8 cellular contexts compared by ENCODE assay signal in genomic region chr14:94132285-94132887, GRCh38. TPM values are rescaled to one million over a fixed set of nuclear protein-coding genes. Genes with fewer than 3 reads are reported as not detected.
A peak's percentile ranks its signal among the peaks of the same experiment; 100 is the strongest.
DNase-seq lines count a peak whose midpoint lies in the region; ATAC-seq, FAIRE-seq and TF ChIP-seq lines count a peak whose summit lies in the region.

No MANE protein-coding gene starts in this region.

- H3K4me2 ChIP-seq in HepG2 (ENCODE audit: low read depth, low read length) = no peak overlapping the region

- H4K20me1 ChIP-seq in HepG2 (ENCODE audit: insufficient read depth, low read length) = no peaks in the 10 kb centered on the region

- peaks cover 18% of the 10 kb centered on the region for H3K4me1 ChIP-seq in HepG2 (ENCODE audit: insufficient read depth, low read length)

- peak; percentile 53 for TF ChIP-seq RAD21 in HepG2 (CRISPR knock-in tag; IDR thresholded peaks at IDR 0.05)

- WGBS in HepG2 (ENCODE audit: low lambda C conversion rate) = 40% methylated on average over 4 of the region's 4 CpGs

- TF ChIP-seq CTCF in BJ (IDR thresholded peaks at IDR 0.05; ENCODE audit: insufficient read depth, low read depth, low read length) (peak; percentile 84), cardiac fibroblast (IDR thresholded peaks at IDR 0.05; ENCODE audit: low read depth, low read length) (peak; percentile 71), HepG2 (CRISPR knock-in tag; IDR thresholded peaks at IDR 0.05) (peak; percentile 68)

- no peak for DNase-seq in BJ (ENCODE audit: low read depth)
- peak; percentile 44 to 59 for DNase-seq in NCI-H187 (lab: John Stamatoyannopoulos, UW)
- peak; percentile 38 for DNase-seq in T-helper 9 cell
- DNase-seq in cardiac fibroblast (ENCODE audit: low read depth in 2 of 2) = peak; percentile 79 to 84
- peak; percentile 72 for DNase-seq in HepG2 (ENCODE audit: low spot score)
- DNase-seq in stimulated activated CD8-positive, alpha-beta memory T cell treated with anti-CD3 and anti-CD28 coated beads, Interleukin-7, amount 100 ng/mL, for 4 hours (ENCODE audit: low read depth in 2 of 2) = peak; percentile 23 to 40

- no peak overlapping the region for H2AFZ ChIP-seq in HepG2 (ENCODE audit: low read length)

- FAIRE-seq in HepG2 (lab: Jason Lieb, UNC) = peak; percentile 82

- no peaks in the 10 kb centered on the region for H3K79me2 ChIP-seq in HepG2 (ENCODE audit: insufficient read depth, low read length)

- no peak overlapping the region for H3K4me3 ChIP-seq in BJ (ENCODE audit: low read depth, low read length)
- no peak overlapping the region for H3K4me3 ChIP-seq in cardiac fibroblast (replicated peaks in 1 of 2; ENCODE audit: low read depth in 2 of 2, low read length in 2 of 2)
- no peak overlapping the region for H3K4me3 ChIP-seq in HepG2 (replicated peaks in 1 of 3; ENCODE audit: insufficient read depth in 1 of 3, low read depth in 2 of 3, low read length in 3 of 3)

- no peaks in the 10 kb centered on the region for H3K27me3 ChIP-seq in BJ (ENCODE audit: control insufficient read depth, insufficient read depth, low read length)
- H3K27me3 ChIP-seq in HepG2 (ENCODE audit: control insufficient read depth in 1 of 2, insufficient read depth in 2 of 2, low read length in 2 of 2) = peaks cover 0 to 10% of the 10 kb centered on the region in 2 experiments; a peak in 3 of 5 replicates

- H3K36me3 ChIP-seq in BJ (ENCODE audit: control insufficient read depth, insufficient read depth, low read length) = 0 out of 2 replicates have a peak, but pooled peaks cover under 1% of the 10 kb centered on the region
- H3K36me3 ChIP-seq in HepG2 (replicated peaks in 1 of 2; ENCODE audit: control insufficient read depth in 1 of 2, insufficient read depth in 2 of 2, low read length in 2 of 2) = no peaks in the 10 kb centered on the region

- no peak overlapping the region for H3K9ac ChIP-seq in HepG2 (ENCODE audit: insufficient read depth, low read depth, low read length)

- peaks cover 8% of the 10 kb centered on the region for H3K9me3 ChIP-seq in HepG2 (ENCODE audit: low read length)

- POLR2A ChIA-PET in BJ (lab: Charles Lee) (interaction anchor here (0.6 kb wide), 1 partner anchor 93 kb away, joined by 5 read pairs; no protein-coding TSS in a partner anchor), HepG2 (lab: Yijun Ruan, JAX) (interaction anchor here (0.6 kb wide), 1 partner anchor 161 kb away, joined by 3 read pairs; the partner anchor contains the start of gene SERPINA10)

- H3K27ac ChIP-seq in HepG2 (ENCODE audit: extremely low read length, insufficient read depth, low read length) = no peak overlapping the region

- CTCF ChIA-PET in BJ (lab: Yijun Ruan, JAX) = interaction anchor here (0.7 to 6.5 kb wide), 24 partner anchors 9 to 192 kb away, joined by 3 to 55 read pairs (median 4); partner anchors contain the start of genes CCDC197 and OTUB2
- CTCF ChIA-PET in HepG2 (lab: Yijun Ruan, JAX; ENCODE audit: low intra/inter-chr PET ratio, low total read pairs) = interaction anchor here (1.0 to 1.9 kb wide), 3 partner anchors 48 to 175 kb away, joined by 3 to 14 read pairs (median 10); no protein-coding TSS in a partner anchor

- in situ Hi-C loops in HepG2 (cut with HindIII; ENCODE audit: extremely low pct_ligation_motif_present, low pct_unique_long_range_greater_than_20kb) = no loop called here

- ATAC-seq in GM18909 (IDR thresholded peaks at IDR 0.05; ENCODE audit: poor library complexity, unreplicated experiment) (peak; percentile 49), HepG2 (no peak), GM19023 (IDR thresholded peaks at IDR 0.05; ENCODE audit: unreplicated experiment) (no peak)

- no TSS peak for BruUV-seq in HepG2 (replicated peaks; lab: Mats Ljungman, UMichigan)

- TF ChIP-seq EP300 in HepG2 (IDR thresholded peaks at IDR 0.05; ENCODE audit: low read depth in 2 of 2, low read length in 2 of 2) = no peak
- TF ChIP-seq EP300 in HepG2 (CRISPR knock-in tag; IDR thresholded peaks at IDR 0.05; ENCODE audit: borderline replicate concordance) = no peak

- intact Hi-C loops in HepG2 (cut with micrococcal nuclease; ENCODE audit: unreplicated experiment) = loop anchor here (1.0 to 10.0 kb wide), 3 partner anchors 175 to 242 kb away; no protein-coding TSS in a partner anchor

- no peak for TF ChIP-seq POLR2A in HepG2 (IDR thresholded peaks at IDR 0.05; ENCODE audit: insufficient read depth in 1 of 2, low read depth in 2 of 2, low read length in 2 of 2)

RNA-seq across cellular contexts. Expression of gene IFI27L2, which starts 3.0 kb away (rescaled TPM):
- 122 and 201 TPM in 2 replicates for polyA plus RNA-seq in BJ (2011; rRNA removed)
- polyA minus RNA-seq in BJ (2011; rRNA and poly(A)+ RNA removed) = 27.6 and 37.9 TPM in 2 replicates
- 4.3 and 6.0 TPM in 2 replicates for total RNA-seq in HepG2 (2016; rRNA removed; fragmentation: Illumina TruSeq; extraction: Trizol)
- 2.5 and 3.2 TPM in 2 replicates for total RNA-seq in HepG2 (2016; cell fraction: cytosol; rRNA removed; fragmentation: Illumina TruSeq; extraction: Trizol; ENCODE audit: low read depth)
- total RNA-seq in HepG2 (2016; cell fraction: insoluble cytoplasmic fraction; rRNA removed; fragmentation: Illumina TruSeq; extraction: Trizol) = 5.0 and 5.5 TPM in 2 replicates
- 3.6 and 3.7 TPM in 2 replicates for total RNA-seq in HepG2 (2016; cell fraction: membrane; rRNA removed; fragmentation: Illumina TruSeq; extraction: Trizol)
- 1.6 and 1.9 TPM in 2 replicates for total RNA-seq in HepG2 (2016; cell fraction: nucleus; rRNA removed; fragmentation: Illumina TruSeq; extraction: Trizol)
- polyA plus RNA-seq in HepG2 (2011; rRNA removed) = 4.8 and 6.9 TPM in 2 replicates
- 9.7 and 10.5 TPM in 2 replicates for polyA plus RNA-seq in HepG2 (2011; cell fraction: cytosol; rRNA removed)
- polyA plus RNA-seq in HepG2 (2011; cell fraction: nucleus; rRNA removed) = 3.1 and 4.9 TPM in 2 replicates
- polyA plus RNA-seq in HepG2 (2012) = 2.3 and 4.8 TPM in 2 replicates
- polyA plus RNA-seq in HepG2 (2016; cell fraction: cytosol; fragmentation: Illumina TruSeq; extraction: Trizol; ENCODE audit: low read depth) = 3.7 and 4.6 TPM in 2 replicates
- 6.3 and 6.5 TPM in 2 replicates for polyA plus RNA-seq in HepG2 (2016; cell fraction: insoluble cytoplasmic fraction; fragmentation: Illumina TruSeq; extraction: Trizol; ENCODE audit: low read depth)
- 2.3 and 3.4 TPM in 2 replicates for polyA plus RNA-seq in HepG2 (2016; cell fraction: membrane; fragmentation: Illumina TruSeq; extraction: Trizol; ENCODE audit: low read depth)
- 2.8 and 4.6 TPM in 2 replicates for polyA plus RNA-seq in HepG2 (2016; cell fraction: nucleus; fragmentation: Illumina TruSeq; extraction: Trizol; ENCODE audit: insufficient read depth, low read depth)
- 1.5 and 6.0 TPM in 2 replicates for polyA minus RNA-seq in HepG2 (2011; rRNA and poly(A)+ RNA removed; ENCODE audit: low replicate concordance)
- polyA minus RNA-seq in HepG2 (2011; cell fraction: cytosol; rRNA and poly(A)+ RNA removed) = not detected in 2 replicates
- 1.1 TPM in 1 of 2 replicates, not detected in the other for polyA minus RNA-seq in HepG2 (2011; cell fraction: nucleus; rRNA and poly(A)+ RNA removed)

RNA-seq across cellular contexts. Expression of gene IFI27, which starts 21.9 kb away (rescaled TPM):
- polyA plus RNA-seq in BJ (2011; rRNA removed) (4.1 and 6.5 TPM in 2 replicates), HepG2 (2011; rRNA removed) (1.7 and 2.3 TPM in 2 replicates)
- 2.1 and 2.7 TPM in 2 replicates for polyA minus RNA-seq in BJ (2011; rRNA and poly(A)+ RNA removed)
- total RNA-seq in HepG2 (2016; rRNA removed; fragmentation: Illumina TruSeq; extraction: Trizol) = 1.2 and 2.0 TPM in 2 replicates
- total RNA-seq in HepG2 (2016; cell fraction: cytosol; rRNA removed; fragmentation: Illumina TruSeq; extraction: Trizol; ENCODE audit: low read depth) = 1.2 TPM in 1 of 2 replicates, not detected in the other
- total RNA-seq in HepG2 (2016; cell fraction: insoluble cytoplasmic fraction; rRNA removed; fragmentation: Illumina TruSeq; extraction: Trizol) = 1.4 and 1.6 TPM in 2 replicates
- total RNA-seq in HepG2 (2016; cell fraction: membrane; rRNA removed; fragmentation: Illumina TruSeq; extraction: Trizol) = 0.80 and 1.1 TPM in 2 replicates
- 1.3 and 2.1 TPM in 2 replicates for total RNA-seq in HepG2 (2016; cell fraction: nucleus; rRNA removed; fragmentation: Illumina TruSeq; extraction: Trizol)
- polyA plus RNA-seq in HepG2 (2011; cell fraction: cytosol; rRNA removed) = 2.5 and 3.5 TPM in 2 replicates
- 2.2 and 2.7 TPM in 2 replicates for polyA plus RNA-seq in HepG2 (2011; cell fraction: nucleus; rRNA removed)
- 1.0 and 1.3 TPM in 2 replicates for polyA plus RNA-seq in HepG2 (2012)
- 0.75 and 0.84 TPM in 2 replicates for polyA plus RNA-seq in HepG2 (2016; cell fraction: cytosol; fragmentation: Illumina TruSeq; extraction: Trizol; ENCODE audit: low read depth)
- 0.77 and 0.79 TPM in 2 replicates for polyA plus RNA-seq in HepG2 (2016; cell fraction: insoluble cytoplasmic fraction; fragmentation: Illumina TruSeq; extraction: Trizol; ENCODE audit: low read depth)
- 0.64 and 1.1 TPM in 2 replicates for polyA plus RNA-seq in HepG2 (2016; cell fraction: membrane; fragmentation: Illumina TruSeq; extraction: Trizol; ENCODE audit: low read depth)
- polyA plus RNA-seq in HepG2 (2016; cell fraction: nucleus; fragmentation: Illumina TruSeq; extraction: Trizol; ENCODE audit: insufficient read depth, low read depth) = 2.4 and 2.5 TPM in 2 replicates
- polyA minus RNA-seq in HepG2 (2011; rRNA and poly(A)+ RNA removed; ENCODE audit: low replicate concordance) = 2.4 and 59.0 TPM in 2 replicates
- not detected in 2 replicates for polyA minus RNA-seq in HepG2 (2011; cell fraction: cytosol; rRNA and poly(A)+ RNA removed)
- 0.39 and 1.1 TPM in 2 replicates for polyA minus RNA-seq in HepG2 (2011; cell fraction: nucleus; rRNA and poly(A)+ RNA removed)

RNA-seq across cellular contexts. Expression of gene PPP4R4, which starts 41.7 kb away (rescaled TPM):
- polyA plus RNA-seq in BJ (2011; rRNA removed) (0.37 and 0.39 TPM in 2 replicates), HepG2 (2011; rRNA removed) (6.9 and 9.5 TPM in 2 replicates)
- polyA minus RNA-seq in BJ (2011; rRNA and poly(A)+ RNA removed) = 0.57 and 0.85 TPM in 2 replicates
- 19.8 and 21.2 TPM in 2 replicates for total RNA-seq in HepG2 (2016; rRNA removed; fragmentation: Illumina TruSeq; extraction: Trizol)
- 11.0 and 11.2 TPM in 2 replicates for total RNA-seq in HepG2 (2016; cell fraction: cytosol; rRNA removed; fragmentation: Illumina TruSeq; extraction: Trizol; ENCODE audit: low read depth)
- 18.6 and 21.8 TPM in 2 replicates for total RNA-seq in HepG2 (2016; cell fraction: insoluble cytoplasmic fraction; rRNA removed; fragmentation: Illumina TruSeq; extraction: Trizol)
- 22.0 and 22.8 TPM in 2 replicates for total RNA-seq in HepG2 (2016; cell fraction: membrane; rRNA removed; fragmentation: Illumina TruSeq; extraction: Trizol)
- total RNA-seq in HepG2 (2016; cell fraction: nucleus; rRNA removed; fragmentation: Illumina TruSeq; extraction: Trizol) = 30.3 and 33.4 TPM in 2 replicates
- polyA plus RNA-seq in HepG2 (2011; cell fraction: cytosol; rRNA removed) = 3.2 and 4.3 TPM in 2 replicates
- polyA plus RNA-seq in HepG2 (2011; cell fraction: nucleus; rRNA removed) = 5.9 and 7.3 TPM in 2 replicates
- polyA plus RNA-seq in HepG2 (2012) = 6.4 and 9.4 TPM in 2 replicates
- 9.3 and 13.3 TPM in 2 replicates for polyA plus RNA-seq in HepG2 (2016; cell fraction: cytosol; fragmentation: Illumina TruSeq; extraction: Trizol; ENCODE audit: low read depth)
- 20.1 and 21.1 TPM in 2 replicates for polyA plus RNA-seq in HepG2 (2016; cell fraction: insoluble cytoplasmic fraction; fragmentation: Illumina TruSeq; extraction: Trizol; ENCODE audit: low read depth)
- polyA plus RNA-seq in HepG2 (2016; cell fraction: membrane; fragmentation: Illumina TruSeq; extraction: Trizol; ENCODE audit: low read depth) = 13.0 and 13.8 TPM in 2 replicates
- 21.4 and 24.0 TPM in 2 replicates for polyA plus RNA-seq in HepG2 (2016; cell fraction: nucleus; fragmentation: Illumina TruSeq; extraction: Trizol; ENCODE audit: insufficient read depth, low read depth)
- 22.1 TPM in 1 of 2 replicates, not detected in the other for polyA minus RNA-seq in HepG2 (2011; rRNA and poly(A)+ RNA removed; ENCODE audit: low replicate concordance)
- 3.2 and 7.4 TPM in 2 replicates for polyA minus RNA-seq in HepG2 (2011; cell fraction: cytosol; rRNA and poly(A)+ RNA removed)
- 49.6 and 60.8 TPM in 2 replicates for polyA minus RNA-seq in HepG2 (2011; cell fraction: nucleus; rRNA and poly(A)+ RNA removed)

RNA-seq across cellular contexts. Expression of gene IFI27L1, which starts 51.3 kb away (rescaled TPM):
- polyA plus RNA-seq in BJ (2011; rRNA removed) (16.6 and 18.6 TPM in 2 replicates), HepG2 (2011; rRNA removed) (9.6 and 11.9 TPM in 2 replicates)
- 4.1 and 4.6 TPM in 2 replicates for polyA minus RNA-seq in BJ (2011; rRNA and poly(A)+ RNA removed)
- total RNA-seq in HepG2 (2016; rRNA removed; fragmentation: Illumina TruSeq; extraction: Trizol) = 19.0 and 19.3 TPM in 2 replicates
- 6.4 and 9.9 TPM in 2 replicates for total RNA-seq in HepG2 (2016; cell fraction: cytosol; rRNA removed; fragmentation: Illumina TruSeq; extraction: Trizol; ENCODE audit: low read depth)
- total RNA-seq in HepG2 (2016; cell fraction: insoluble cytoplasmic fraction; rRNA removed; fragmentation: Illumina TruSeq; extraction: Trizol) = 18.3 and 20.8 TPM in 2 replicates
- 10.0 and 10.1 TPM in 2 replicates for total RNA-seq in HepG2 (2016; cell fraction: membrane; rRNA removed; fragmentation: Illumina TruSeq; extraction: Trizol)
- 14.3 and 16.2 TPM in 2 replicates for total RNA-seq in HepG2 (2016; cell fraction: nucleus; rRNA removed; fragmentation: Illumina TruSeq; extraction: Trizol)
- 14.3 and 18.1 TPM in 2 replicates for polyA plus RNA-seq in HepG2 (2011; cell fraction: cytosol; rRNA removed)
- 13.5 TPM in 2 replicates for polyA plus RNA-seq in HepG2 (2011; cell fraction: nucleus; rRNA removed)
- polyA plus RNA-seq in HepG2 (2012) = 8.0 and 11.2 TPM in 2 replicates
- 5.6 and 7.8 TPM in 2 replicates for polyA plus RNA-seq in HepG2 (2016; cell fraction: cytosol; fragmentation: Illumina TruSeq; extraction: Trizol; ENCODE audit: low read depth)
- 12.7 and 14.3 TPM in 2 replicates for polyA plus RNA-seq in HepG2 (2016; cell fraction: insoluble cytoplasmic fraction; fragmentation: Illumina TruSeq; extraction: Trizol; ENCODE audit: low read depth)
- 5.7 and 8.7 TPM in 2 replicates for polyA plus RNA-seq in HepG2 (2016; cell fraction: membrane; fragmentation: Illumina TruSeq; extraction: Trizol; ENCODE audit: low read depth)
- polyA plus RNA-seq in HepG2 (2016; cell fraction: nucleus; fragmentation: Illumina TruSeq; extraction: Trizol; ENCODE audit: insufficient read depth, low read depth) = 26.6 and 29.4 TPM in 2 replicates
- 5.1 and 14.3 TPM in 2 replicates for polyA minus RNA-seq in HepG2 (2011; rRNA and poly(A)+ RNA removed; ENCODE audit: low replicate concordance)
- polyA minus RNA-seq in HepG2 (2011; cell fraction: cytosol; rRNA and poly(A)+ RNA removed) = 2.7 and 3.1 TPM in 2 replicates
- polyA minus RNA-seq in HepG2 (2011; cell fraction: nucleus; rRNA and poly(A)+ RNA removed) = 5.5 and 8.3 TPM in 2 replicates

RNA-seq across cellular contexts. Expression of gene DDX24, which starts 51.4 kb away (rescaled TPM):
- polyA plus RNA-seq in BJ (2011; rRNA removed) = 147 and 167 TPM in 2 replicates
- 57.5 and 92.1 TPM in 2 replicates for polyA minus RNA-seq in BJ (2011; rRNA and poly(A)+ RNA removed)
- 149 and 215 TPM in 2 replicates for total RNA-seq in HepG2 (2016; rRNA removed; fragmentation: Illumina TruSeq; extraction: Trizol)
- total RNA-seq in HepG2 (2016; cell fraction: cytosol; rRNA removed; fragmentation: Illumina TruSeq; extraction: Trizol; ENCODE audit: low read depth) = 8.8 and 12.3 TPM in 2 replicates
- 152 and 207 TPM in 2 replicates for total RNA-seq in HepG2 (2016; cell fraction: insoluble cytoplasmic fraction; rRNA removed; fragmentation: Illumina TruSeq; extraction: Trizol)
- total RNA-seq in HepG2 (2016; cell fraction: membrane; rRNA removed; fragmentation: Illumina TruSeq; extraction: Trizol) = 25.6 and 27.8 TPM in 2 replicates
- 84.5 and 106 TPM in 2 replicates for total RNA-seq in HepG2 (2016; cell fraction: nucleus; rRNA removed; fragmentation: Illumina TruSeq; extraction: Trizol)
- 62.3 and 67.3 TPM in 2 replicates for polyA plus RNA-seq in HepG2 (2011; rRNA removed)
- polyA plus RNA-seq in HepG2 (2011; cell fraction: cytosol; rRNA removed) = 38.2 and 50.1 TPM in 2 replicates
- polyA plus RNA-seq in HepG2 (2011; cell fraction: nucleus; rRNA removed) = 56.2 and 66.5 TPM in 2 replicates
- polyA plus RNA-seq in HepG2 (2012) = 86.8 and 88.0 TPM in 2 replicates
- polyA plus RNA-seq in HepG2 (2016; cell fraction: cytosol; fragmentation: Illumina TruSeq; extraction: Trizol; ENCODE audit: low read depth) = 5.2 and 6.0 TPM in 2 replicates
- polyA plus RNA-seq in HepG2 (2016; cell fraction: insoluble cytoplasmic fraction; fragmentation: Illumina TruSeq; extraction: Trizol; ENCODE audit: low read depth) = 160 and 163 TPM in 2 replicates
- polyA plus RNA-seq in HepG2 (2016; cell fraction: membrane; fragmentation: Illumina TruSeq; extraction: Trizol; ENCODE audit: low read depth) = 12.6 and 13.0 TPM in 2 replicates
- polyA plus RNA-seq in HepG2 (2016; cell fraction: nucleus; fragmentation: Illumina TruSeq; extraction: Trizol; ENCODE audit: insufficient read depth, low read depth) = 104 and 108 TPM in 2 replicates
- polyA minus RNA-seq in HepG2 (2011; rRNA and poly(A)+ RNA removed; ENCODE audit: low replicate concordance) = 50.1 and 167 TPM in 2 replicates
- 37.3 and 43.9 TPM in 2 replicates for polyA minus RNA-seq in HepG2 (2011; cell fraction: cytosol; rRNA and poly(A)+ RNA removed)
- 50.2 and 79.2 TPM in 2 replicates for polyA minus RNA-seq in HepG2 (2011; cell fraction: nucleus; rRNA and poly(A)+ RNA removed)

Comparison
In these comparisons a context has a peak if more than half of its experiments do, and no peak if none do; other contexts are left out.
1. RNA of gene IFI27L2, which starts 3.0 kb away (polyA plus RNA-seq): 122 to 201 TPM in BJ; 2.3 to 10.5 TPM in HepG2; every median in the first group is over 10 times any median in the second.
2. Peak in every context shown above with its lines, with median percentiles within 50 percentile points of each other: CTCF ChIP-seq.